In genomic region chr9:21334603-21334968, GRCh38 we compare ENCODE assay signal across 6 cellular contexts. TPM values are rescaled to one million over a fixed set of nuclear protein-coding genes. Genes with fewer than 3 reads are reported as not detected.
DNase-seq lines count a peak whose midpoint lies in the region.

No MANE protein-coding gene starts in this region.

- H3K27ac Mint-ChIP-seq in activated CD4-positive, alpha-beta T cell treated with anti-CD3 and anti-CD28 coated beads, Interleukin-2, amount 10 ng/mL, durations not matched to agents 24 days and 14 days: peak overlapping the region; percentile 90

- H3K27ac ChIP-seq in SJSA1: peak overlapping the region; percentile 93

- H3K36me3 Mint-ChIP-seq in activated CD4-positive, alpha-beta T cell treated with anti-CD3 and anti-CD28 coated beads, Interleukin-2, amount 10 ng/mL, durations not matched to agents 24 days and 14 days (ENCODE audit: low read depth): peaks cover 38% of the 10 kb centered on the region

- DNase-seq in activated CD4-positive, alpha-beta T cell treated with anti-CD3 and anti-CD28 coated beads, Interleukin-2, amount 10 ng/mL, durations not matched to agents 24 days and 14 days: no peak
- DNase-seq in activated CD4-positive, alpha-beta T cell treated with anti-CD3 and anti-CD28 coated beads, Interleukin-2, amount 50 U/mL, for 48 hours: no peak
- DNase-seq in SJSA1 (ENCODE audit: low read depth in 1 of 2, low spot score in 2 of 2) (no peak), NCI-H2029 (lab: John Stamatoyannopoulos, UW) (no peak), D341Med (ENCODE audit: low spot score) (no peak)

- intact Hi-C loops in activated CD4-positive, alpha-beta T cell treated with anti-CD3 and anti-CD28 coated beads, Interleukin-2, amount 10 ng/mL, durations not matched to agents 24 days and 14 days (cut with micrococcal nuclease): loop anchor here (2.0 to 10.0 kb wide), 2 partner anchors 220 to 304 kb away; partner anchors contain the start of gene HACD4

- H3K27me3 ChIP-seq in SJSA1 (replicated peaks): no peaks in the 10 kb centered on the region
- no peaks in the 10 kb centered on the region for H3K27me3 ChIP-seq in iPS-15b (ENCODE audit: control insufficient read depth, insufficient read depth, low read length)

- H3K4me1 Mint-ChIP-seq in activated CD4-positive, alpha-beta T cell treated with anti-CD3 and anti-CD28 coated beads, Interleukin-2, amount 10 ng/mL, durations not matched to agents 24 days and 14 days: peaks cover 33% of the 10 kb centered on the region

- H3K4me1 ChIP-seq in SJSA1 (replicated peaks): peaks cover 5% of the 10 kb centered on the region
- peaks cover 8% of the 10 kb centered on the region for H3K4me1 ChIP-seq in iPS-15b (ENCODE audit: control insufficient read depth, insufficient read depth, low read length)

- no peaks in the 10 kb centered on the region for H3K9me3 Mint-ChIP-seq in activated CD4-positive, alpha-beta T cell treated with anti-CD3 and anti-CD28 coated beads, Interleukin-2, amount 10 ng/mL, durations not matched to agents 24 days and 14 days

- H3K4me3 ChIP-seq in SJSA1: peak overlapping the region; percentile 88
- H3K4me3 ChIP-seq in iPS-15b (ENCODE audit: low read depth, low read length): peak overlapping the region; percentile 92

- H3K36me3 ChIP-seq in SJSA1 (peaks cover 23% of the 10 kb centered on the region), iPS-15b (ENCODE audit: control insufficient read depth, insufficient read depth, low read length) (no peaks in the 10 kb centered on the region)

- peaks cover 12% of the 10 kb centered on the region for H3K27me3 Mint-ChIP-seq in activated CD4-positive, alpha-beta T cell treated with anti-CD3 and anti-CD28 coated beads, Interleukin-2, amount 10 ng/mL, durations not matched to agents 24 days and 14 days

- peak overlapping the region; percentile 92 for H3K4me3 Mint-ChIP-seq in activated CD4-positive, alpha-beta T cell treated with anti-CD3 and anti-CD28 coated beads, Interleukin-2, amount 10 ng/mL, durations not matched to agents 24 days and 14 days

- H3K9me3 ChIP-seq in SJSA1 (replicated peaks): no peaks in the 10 kb centered on the region
- H3K9me3 ChIP-seq in iPS-15b (ENCODE audit: control insufficient read depth, insufficient read depth, low read length): no peaks in the 10 kb centered on the region

- peak overlapping the region; percentile 90 for H3K9ac ChIP-seq in iPS-15b (ENCODE audit: low read depth, low read length)

RNA-seq across cellular contexts. Expression of gene KLHL9, which starts 0.6 kb away (rescaled TPM):
- 14.8 and 15.0 TPM in 2 replicates for total RNA-seq in activated CD4-positive, alpha-beta T cell treated with anti-CD3 and anti-CD28 coated beads, Interleukin-2, amount 10 ng/mL, durations not matched to agents 24 days and 14 days
- 14.2 and 16.5 TPM in 2 replicates for total RNA-seq in SJSA1 (2014; rRNA removed; shearing (Covaris generic))

RNA-seq across cellular contexts. Expression of gene IFNA6, which starts 16.1 kb away (rescaled TPM):
- not detected in 2 replicates for total RNA-seq in activated CD4-positive, alpha-beta T cell treated with anti-CD3 and anti-CD28 coated beads, Interleukin-2, amount 10 ng/mL, durations not matched to agents 24 days and 14 days
- total RNA-seq in SJSA1 (2014; rRNA removed; shearing (Covaris generic)): not detected in 2 replicates

RNA-seq across cellular contexts. Expression of gene IFNA5, which starts 29.5 kb away (rescaled TPM):
- total RNA-seq in activated CD4-positive, alpha-beta T cell treated with anti-CD3 and anti-CD28 coated beads, Interleukin-2, amount 10 ng/mL, durations not matched to agents 24 days and 14 days: not detected in 2 replicates
- not detected in 2 replicates for total RNA-seq in SJSA1 (2014; rRNA removed; shearing (Covaris generic))

RNA-seq across cellular contexts. Expression of gene IFNA13, which starts 33.3 kb away (rescaled TPM):
- not detected in 2 replicates for total RNA-seq in activated CD4-positive, alpha-beta T cell treated with anti-CD3 and anti-CD28 coated beads, Interleukin-2, amount 10 ng/mL, durations not matched to agents 24 days and 14 days
- total RNA-seq in SJSA1 (2014; rRNA removed; shearing (Covaris generic)): not detected in 2 replicates

RNA-seq across cellular contexts. Expression of gene IFNA2, which starts 50.6 kb away (rescaled TPM):
- not detected in 2 replicates for total RNA-seq in activated CD4-positive, alpha-beta T cell treated with anti-CD3 and anti-CD28 coated beads, Interleukin-2, amount 10 ng/mL, durations not matched to agents 24 days and 14 days
- total RNA-seq in SJSA1 (2014; rRNA removed; shearing (Covaris generic)): not detected in 2 replicates
